ENCODE assay signal across 8 cellular contexts in genomic region chr11:1546536-1547466, GRCh38. TPM values are rescaled to one million over a fixed set of nuclear protein-coding genes. Genes with fewer than 3 reads are reported as not detected.
DNase-seq lines count a peak whose midpoint lies in the region; ATAC-seq and TF ChIP-seq lines count a peak whose summit lies in the region.

No MANE protein-coding gene starts in this region.

- H3K79me2 ChIP-seq in Karpas-422 (ENCODE audit: low read length) = no peaks in the 10 kb centered on the region

- H2AFZ ChIP-seq in Karpas-422 (ENCODE audit: low read length) = no peak overlapping the region

- H3K9ac ChIP-seq in Karpas-422 (ENCODE audit: low read length) = no peak overlapping the region

- no peak overlapping the region for H3K27ac Mint-ChIP-seq in memory B cell

- H3K4me1 Mint-ChIP-seq in memory B cell = peaks cover 11% of the 10 kb centered on the region

- H3K9me2 ChIP-seq in Karpas-422 (replicated peaks; ENCODE audit: insufficient read depth, low read length) = no peaks in the 10 kb centered on the region

- H4K20me1 ChIP-seq in Karpas-422 (ENCODE audit: insufficient read depth, low read depth, low read length) = peaks cover 15% of the 10 kb centered on the region; the same call in 1 of the 2 replicates

- peak; percentile 76 for ATAC-seq in memory B cell (ENCODE audit: low read depth)
- ATAC-seq in stimulated activated naive CD8-positive, alpha-beta T cell treated with anti-CD3 and anti-CD28 coated beads, Interleukin-15, Interleukin-2, amounts not matched to agents 100 U/mL and 50 U/mL, for 24 hours = peak; percentile 64
- ATAC-seq in GM18909 (IDR thresholded peaks at IDR 0.05; ENCODE audit: poor library complexity, unreplicated experiment) = no peak
- no peak for ATAC-seq in HG03025 (IDR thresholded peaks at IDR 0.05; ENCODE audit: low FRiP score, unreplicated experiment)

- no peaks in the 10 kb centered on the region for H3K4me1 ChIP-seq in Karpas-422 (ENCODE audit: low read length)

- peak; percentile 82 for TF ChIP-seq CTCF in WERI-Rb-1 (IDR thresholded peaks at IDR 0.05; ENCODE audit: low read depth, low read length)

- H3K27me3 Mint-ChIP-seq in memory B cell = peaks cover 13% of the 10 kb centered on the region

- H3K9me3 ChIP-seq in Karpas-422 (ENCODE audit: low read length) (no peaks in the 10 kb centered on the region), WERI-Rb-1 (ENCODE audit: severe bottlenecking) (no peaks in the 10 kb centered on the region)

- no peak overlapping the region for H3K4me2 ChIP-seq in Karpas-422 (ENCODE audit: low read depth, low read length, poor library complexity, severe bottlenecking)

- H3K27me3 ChIP-seq in Karpas-422 (ENCODE audit: low read length) (no peaks in the 10 kb centered on the region), WERI-Rb-1 (ENCODE audit: insufficient read depth, low read depth, severe bottlenecking) (peaks cover 13% of the 10 kb centered on the region)

- DNase-seq in DMS53 (lab: John Stamatoyannopoulos, UW) (peak; percentile 95), Karpas-422 (peak; percentile 78), WERI-Rb-1 (peak; percentile 61), ecto neural progenitor cell (ENCODE audit: low spot score) (peak; percentile 82), memory B cell (ENCODE audit: low spot score in 2 of 2) (peak in 1 of 2 donors; percentile 60)
- peak; percentile 66 for DNase-seq in stimulated activated naive CD8-positive, alpha-beta T cell treated with anti-CD3 and anti-CD28 coated beads, Interleukin-15, Interleukin-2, amounts not matched to agents 100 U/mL and 50 U/mL, for 24 hours

- H3K36me3 Mint-ChIP-seq in memory B cell = no peaks in the 10 kb centered on the region

- H3K36me3 ChIP-seq in Karpas-422 (ENCODE audit: insufficient read depth, low read length) = no peaks in the 10 kb centered on the region
- H3K36me3 ChIP-seq in WERI-Rb-1 = no peaks in the 10 kb centered on the region

- H3K4me3 ChIP-seq in Karpas-422 (ENCODE audit: low read length) (no peak overlapping the region), WERI-Rb-1 (ENCODE audit: low read depth, low read length) (peak overlapping the region; percentile 46)

- no peak overlapping the region for H3K27ac ChIP-seq in Karpas-422 (ENCODE audit: low read length)
- no peak overlapping the region for H3K27ac ChIP-seq in WERI-Rb-1

- no peaks in the 10 kb centered on the region for H3K9me3 Mint-ChIP-seq in memory B cell

- peak overlapping the region; percentile 73 for H3K4me3 Mint-ChIP-seq in memory B cell

RNA-seq across cellular contexts. Expression of gene DUSP8, which starts 25.3 kb away (rescaled TPM):
- total RNA-seq in Karpas-422 (2014; rRNA removed; shearing (Covaris generic); ENCODE audit: low replicate concordance) = not detected in 2 replicates

RNA-seq across cellular contexts. Expression of gene KRTAP5-1, which starts 38.3 kb away (rescaled TPM):
- total RNA-seq in Karpas-422 (2014; rRNA removed; shearing (Covaris generic); ENCODE audit: low replicate concordance) = not detected in 2 replicates

RNA-seq across cellular contexts. Expression of gene KRTAP5-2, which starts 51.3 kb away (rescaled TPM):
- not detected in 2 replicates for total RNA-seq in Karpas-422 (2014; rRNA removed; shearing (Covaris generic); ENCODE audit: low replicate concordance)

Comparison
In these comparisons a context has a peak if more than half of its experiments do, and no peak if none do; other contexts are left out.
1. ATAC-seq: peak in memory B cell (single experiment) and stimulated activated naive CD8-positive, alpha-beta T cell treated with anti-CD3 and anti-CD28 coated beads, Interleukin-15, Interleukin-2, amounts not matched to agents 100 U/mL and 50 U/mL, for 24 hours (single experiment); none in GM18909 (single experiment) and HG03025 (single experiment).